Comparison of ENCODE assay signal across 1 cellular context in the genomic region with DNA sequence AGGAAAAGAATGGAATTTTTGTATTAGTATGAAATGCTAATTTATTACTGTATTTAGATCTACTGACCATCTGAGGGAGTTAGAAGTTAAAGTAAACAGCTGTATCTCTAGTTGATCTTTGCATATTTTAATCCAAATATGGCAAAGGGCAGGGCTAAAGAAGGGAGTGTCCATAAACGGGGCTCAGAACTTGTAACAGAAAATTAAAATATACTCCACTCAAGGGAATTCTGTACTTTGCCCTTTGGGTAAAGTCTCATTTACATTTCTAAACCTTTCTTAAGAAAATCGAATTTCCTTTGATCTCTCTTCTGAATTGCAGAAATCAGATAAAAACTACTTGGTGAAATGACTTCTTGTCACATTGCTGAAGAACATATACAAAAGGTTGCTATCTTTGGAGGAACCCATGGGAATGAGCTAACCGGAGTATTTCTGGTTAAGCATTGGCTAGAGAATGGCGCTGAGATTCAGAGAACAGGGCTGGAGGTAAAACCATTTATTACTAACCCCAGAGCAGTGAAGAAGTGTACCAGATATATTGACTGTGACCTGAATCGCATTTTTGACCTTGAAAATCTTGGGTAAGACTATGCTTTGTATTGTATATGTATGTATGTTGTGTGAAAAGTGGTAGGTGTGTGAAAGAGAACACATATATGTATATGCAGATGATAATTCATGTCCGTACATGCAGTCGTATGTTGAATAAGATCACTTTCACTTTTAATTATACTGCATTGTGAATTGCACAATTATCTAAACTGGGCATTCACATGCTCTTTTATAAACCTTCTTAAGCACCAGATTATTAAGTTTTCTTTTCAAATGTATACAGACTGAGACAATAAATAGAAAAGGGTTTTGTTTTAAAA.
TF ChIP-seq lines count a peak whose summit lies in the region.

A gene (plus strand): TSS at position 186 of the 875 bp plus-strand sequence. CDS start 163 bp downstream, at position 349.

TF ChIP-seq in SK-N-SH, 30 proteins besides CTCF, POLR2A, EP300 and RAD21 (continued from another document):
- TF ChIP-seq, protein P1, sequence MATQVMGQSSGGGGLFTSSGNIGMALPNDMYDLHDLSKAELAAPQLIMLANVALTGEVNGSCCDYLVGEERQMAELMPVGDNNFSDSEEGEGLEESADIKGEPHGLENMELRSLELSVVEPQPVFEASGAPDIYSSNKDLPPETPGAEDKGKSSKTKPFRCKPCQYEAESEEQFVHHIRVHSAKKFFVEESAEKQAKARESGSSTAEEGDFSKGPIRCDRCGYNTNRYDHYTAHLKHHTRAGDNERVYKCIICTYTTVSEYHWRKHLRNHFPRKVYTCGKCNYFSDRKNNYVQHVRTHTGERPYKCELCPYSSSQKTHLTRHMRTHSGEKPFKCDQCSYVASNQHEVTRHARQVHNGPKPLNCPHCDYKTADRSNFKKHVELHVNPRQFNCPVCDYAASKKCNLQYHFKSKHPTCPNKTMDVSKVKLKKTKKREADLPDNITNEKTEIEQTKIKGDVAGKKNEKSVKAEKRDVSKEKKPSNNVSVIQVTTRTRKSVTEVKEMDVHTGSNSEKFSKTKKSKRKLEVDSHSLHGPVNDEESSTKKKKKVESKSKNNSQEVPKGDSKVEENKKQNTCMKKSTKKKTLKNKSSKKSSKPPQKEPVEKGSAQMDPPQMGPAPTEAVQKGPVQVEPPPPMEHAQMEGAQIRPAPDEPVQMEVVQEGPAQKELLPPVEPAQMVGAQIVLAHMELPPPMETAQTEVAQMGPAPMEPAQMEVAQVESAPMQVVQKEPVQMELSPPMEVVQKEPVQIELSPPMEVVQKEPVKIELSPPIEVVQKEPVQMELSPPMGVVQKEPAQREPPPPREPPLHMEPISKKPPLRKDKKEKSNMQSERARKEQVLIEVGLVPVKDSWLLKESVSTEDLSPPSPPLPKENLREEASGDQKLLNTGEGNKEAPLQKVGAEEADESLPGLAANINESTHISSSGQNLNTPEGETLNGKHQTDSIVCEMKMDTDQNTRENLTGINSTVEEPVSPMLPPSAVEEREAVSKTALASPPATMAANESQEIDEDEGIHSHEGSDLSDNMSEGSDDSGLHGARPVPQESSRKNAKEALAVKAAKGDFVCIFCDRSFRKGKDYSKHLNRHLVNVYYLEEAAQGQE (IDR thresholded peaks at IDR 0.05; ENCODE audit: low read depth, low read length) = no peak
- TF ChIP-seq NFIC (IDR thresholded peaks at IDR 0.05; ENCODE audit: borderline replicate concordance) (no peak), TAF1 (IDR thresholded peaks at IDR 0.05; ENCODE audit: borderline replicate concordance, low read depth, low read length) (no peak)
- TF ChIP-seq, protein P2, sequence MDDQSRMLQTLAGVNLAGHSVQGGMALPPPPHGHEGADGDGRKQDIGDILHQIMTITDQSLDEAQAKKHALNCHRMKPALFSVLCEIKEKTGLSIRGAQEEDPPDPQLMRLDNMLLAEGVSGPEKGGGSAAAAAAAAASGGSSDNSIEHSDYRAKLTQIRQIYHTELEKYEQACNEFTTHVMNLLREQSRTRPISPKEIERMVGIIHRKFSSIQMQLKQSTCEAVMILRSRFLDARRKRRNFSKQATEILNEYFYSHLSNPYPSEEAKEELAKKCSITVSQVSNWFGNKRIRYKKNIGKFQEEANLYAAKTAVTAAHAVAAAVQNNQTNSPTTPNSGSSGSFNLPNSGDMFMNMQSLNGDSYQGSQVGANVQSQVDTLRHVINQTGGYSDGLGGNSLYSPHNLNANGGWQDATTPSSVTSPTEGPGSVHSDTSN (IDR thresholded peaks at IDR 0.05) = no peak
- TF ChIP-seq, protein P3, sequence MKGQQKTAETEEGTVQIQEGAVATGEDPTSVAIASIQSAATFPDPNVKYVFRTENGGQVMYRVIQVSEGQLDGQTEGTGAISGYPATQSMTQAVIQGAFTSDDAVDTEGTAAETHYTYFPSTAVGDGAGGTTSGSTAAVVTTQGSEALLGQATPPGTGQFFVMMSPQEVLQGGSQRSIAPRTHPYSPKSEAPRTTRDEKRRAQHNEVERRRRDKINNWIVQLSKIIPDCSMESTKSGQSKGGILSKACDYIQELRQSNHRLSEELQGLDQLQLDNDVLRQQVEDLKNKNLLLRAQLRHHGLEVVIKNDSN (IDR thresholded peaks at IDR 0.05; ENCODE audit: borderline replicate concordance, low read depth) = no peak
TF ChIP-seq in SK-N-SH: peak in this region for 0.
